ENCODE assay signal across 10 cellular contexts in the genomic region with DNA sequence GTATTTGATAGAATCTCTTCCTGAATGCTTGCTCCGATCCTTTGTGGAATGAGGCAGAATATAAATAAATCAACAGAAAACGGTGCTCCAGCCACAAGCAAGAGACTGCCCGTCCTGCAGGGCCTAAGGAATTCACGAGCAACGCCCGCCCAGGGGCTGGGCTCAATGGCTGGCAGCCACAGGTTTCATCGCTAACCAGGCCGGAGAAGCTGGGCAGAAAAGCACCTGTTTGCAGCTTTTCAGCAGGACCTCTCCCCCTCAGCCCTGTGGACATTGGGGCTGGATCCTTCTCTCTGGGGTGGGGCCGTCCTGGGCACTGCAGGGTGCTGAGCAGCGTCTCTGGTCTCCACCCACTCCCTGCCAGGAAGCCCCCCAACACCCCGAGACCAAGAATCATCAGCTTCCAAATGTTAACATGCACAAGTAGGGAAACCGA.
A peak's percentile ranks its signal among the peaks of the same experiment; 100 is the strongest.
DNase-seq lines count a peak whose midpoint lies in the region; ATAC-seq, FAIRE-seq and TF ChIP-seq lines count a peak whose summit lies in the region.
"Had no signal": no experiment of that assay in that cellular context is flagged by ENCODE, and none has a peak within 500 bp of the region (broad histone marks: within the 10 kb centered on the region; RNA-seq: fewer than 3 reads in every experiment).

No MANE protein-coding gene starts in this region.

- H3K4me2 ChIP-seq in A549: peak overlapping the region; percentile 82

- H3K27ac ChIP-seq in A549 (peak overlapping the region; percentile 96), epithelial cell of prostate (peak overlapping the region; percentile 40), muscle layer of colon (ENCODE audit: low read depth, low read length) (peak overlapping the region; percentile 86)

- peak; percentile 42 to 72 for DNase-seq in A549 (ENCODE audit: low read depth in 1 of 2, low spot score in 1 of 2)
- DNase-seq in MG63: peak; percentile 71
- no peak for DNase-seq in epithelial cell of prostate (ENCODE audit: low read depth, low spot score)
- no peak for DNase-seq in NCI-H2081 (lab: John Stamatoyannopoulos, UW)
- no peak for DNase-seq in NCI-H2196 (lab: John Stamatoyannopoulos, UW; ENCODE audit: unreplicated experiment)
- DNase-seq in DMS79 treated with DMSO at 0.1 percent for 48 hours (lab: John Stamatoyannopoulos, UW): no peak
- DNase-seq: MM.1S had no signal

- TF ChIP-seq EP300 in A549 (IDR thresholded peaks at IDR 0.05): no peak

- POLR2A ChIA-PET in A549 (lab: Yijun Ruan, JAX): interaction anchor here (0.8 to 4.5 kb wide), 11 partner anchors 22 to 105 kb away, joined by 3 to 211 read pairs (median 8); a partner anchor contains a TSS

- H3K9ac ChIP-seq in muscle layer of colon (ENCODE audit: low read length): peak overlapping the region; percentile 39

- TF ChIP-seq POLR2A in A549 (IDR thresholded peaks at IDR 0.05; ENCODE audit: low read length): no peak

- ATAC-seq in A549 (peak; percentile 54 to 62), HG02870 (IDR thresholded peaks at IDR 0.05; ENCODE audit: unreplicated experiment) (no peak)

- TF ChIP-seq CTCF in A549 (IDR thresholded peaks at IDR 0.05): no peak

- H3K27me3 ChIP-seq in MG63 (no peaks in the 10 kb centered on the region), muscle layer of colon (ENCODE audit: control insufficient read depth in 1 of 2, insufficient read depth in 2 of 2, low read length in 2 of 2) (no peaks in the 10 kb centered on the region)

- H3K4me3 ChIP-seq in A549: peak overlapping the region; percentile 35
- H3K4me3 ChIP-seq in MG63: peak overlapping the region; percentile 47
- H3K4me3 ChIP-seq in muscle layer of colon (ENCODE audit: low read depth in 1 of 2, low read length in 2 of 2): peak overlapping the region; percentile 53 to 62

- FAIRE-seq in A549 (lab: Jason Lieb, UNC): no peak
- FAIRE-seq: G401.6 had no signal

- 0% methylated on average over 8 of the region's 12 CpGs for WGBS in A549 (ENCODE audit: missing lambda C conversion rate)

- H3K9me3 ChIP-seq in A549 (peaks cover 20% of the 10 kb centered on the region), MG63 (no peaks in the 10 kb centered on the region), muscle layer of colon (ENCODE audit: low read length) (no peaks in the 10 kb centered on the region)

- TF ChIP-seq RAD21 in A549 (conservative IDR thresholded peaks at IDR 0.05 in 1 of 2, IDR thresholded peaks at IDR 0.05 in 1 of 2): no peak

- H3K36me3 ChIP-seq in MG63: no peaks in the 10 kb centered on the region
- no peaks in the 10 kb centered on the region for H3K36me3 ChIP-seq in muscle layer of colon (ENCODE audit: insufficient read depth, low read length)

- CTCF ChIA-PET in A549 (lab: Yijun Ruan, JAX): interaction anchor here (0.5 to 5.8 kb wide), 17 partner anchors 8 to 151 kb away, joined by 3 to 65 read pairs (median 10); a partner anchor contains a TSS

- peaks cover 35% of the 10 kb centered on the region for H3K4me1 ChIP-seq in A549
- peaks cover 17% of the 10 kb centered on the region for H3K4me1 ChIP-seq in muscle layer of colon (ENCODE audit: insufficient read depth, low read length)

TF ChIP-seq in A549, 52 proteins besides CTCF, POLR2A, EP300 and RAD21:
- peak; percentile 4 for TF ChIP-seq ZFP36 (IDR thresholded peaks at IDR 0.05; ENCODE audit: borderline replicate concordance, partially characterized antibody)
- TF ChIP-seq RFX5 (IDR thresholded peaks at IDR 0.05): no peak
- TF ChIP-seq MYC (IDR thresholded peaks at IDR 0.05; ENCODE audit: borderline replicate concordance, low read length): no peak
- no peak for TF ChIP-seq BHLHE40 (IDR thresholded peaks at IDR 0.05; ENCODE audit: low read depth, low read length)
- TF ChIP-seq KDM1A (IDR thresholded peaks at IDR 0.05; ENCODE audit: low read depth): no peak

Comparison
In these comparisons a context has a peak if more than half of its experiments do, and no peak if none do; other contexts are left out.
1. DNase-seq: peak in A549 (2 of 2) and MG63 (single experiment); none in epithelial cell of prostate (single experiment), NCI-H2081 (0 of 2), NCI-H2196 (single experiment) and DMS79 treated with DMSO at 0.1 percent for 48 hours (single experiment).
2. H3K27ac ChIP-seq: peak in every context shown above with its lines; median percentile 96 in A549; 86 in muscle layer of colon; 40 in epithelial cell of prostate.
3. Peak in every context shown above with its lines, with median percentiles within 50 percentile points of each other: H3K4me3 ChIP-seq.